In the genomic region with DNA sequence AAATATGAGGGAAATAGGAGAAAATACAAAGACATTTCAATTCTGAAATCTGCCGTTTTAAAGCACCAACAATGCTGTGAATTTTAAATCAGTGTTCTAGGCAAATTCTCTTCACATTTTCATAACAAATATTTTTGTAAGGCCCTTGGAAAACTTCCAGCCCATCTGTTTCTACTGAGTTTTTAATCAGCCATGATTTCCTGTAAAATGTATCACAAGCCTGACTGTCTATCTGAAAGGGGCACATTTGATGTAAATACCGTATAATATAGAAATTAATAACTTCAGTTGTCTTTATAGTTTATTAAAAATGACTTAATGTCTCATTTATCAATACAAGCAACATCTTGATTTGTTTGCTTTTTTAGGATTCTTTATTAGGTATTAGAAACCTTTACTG, we compare ENCODE assay signal across 20 cellular contexts.
DNase-seq lines count a peak whose midpoint lies in the region; ATAC-seq and TF ChIP-seq lines count a peak whose summit lies in the region.
"Had no signal": no experiment of that assay in that cellular context is flagged by ENCODE, and none has a peak within 500 bp of the region (broad histone marks: within the 10 kb centered on the region; RNA-seq: fewer than 3 reads in every experiment).

No MANE protein-coding gene starts in this region.

- H3K36me3 Mint-ChIP-seq in brain = no peaks in the 10 kb centered on the region
- H3K36me3 Mint-ChIP-seq: CD4-positive, CD25-positive, alpha-beta regulatory T cell had no signal

- no peak overlapping the region for H3K4me3 Mint-ChIP-seq in brain
- H3K4me3 Mint-ChIP-seq: CD4-positive, CD25-positive, alpha-beta regulatory T cell; IgD-negative memory B cell had no signal

- peak overlapping the region in 3 of 5 experiments; percentile 39 to 78 (median 59) for H3K27ac Mint-ChIP-seq in brain
- H3K27ac Mint-ChIP-seq: CD4-positive, CD25-positive, alpha-beta regulatory T cell; IgD-negative memory B cell had no signal

- no peak overlapping the region for H3K4me3 ChIP-seq in fibroblast of mammary gland (ENCODE audit: control insufficient read depth, low read depth, low read length)
- H3K4me3 ChIP-seq: BLaER1, PC-9 had no signal

- ATAC-seq in GM21447 (IDR thresholded peaks at IDR 0.05; ENCODE audit: unreplicated experiment) = no peak

- DNase-seq in NCI-H1048 (lab: John Stamatoyannopoulos, UW) = peak; percentile 12
- DNase-seq in fibroblast of mammary gland (ENCODE audit: low read depth) = peak; percentile 1
- DNase-seq in superior temporal gyrus (ENCODE audit: extremely low spot score) = peak; percentile 27
- no peak for DNase-seq in NCI-H1417 treated with DMSO at 0.1 percent for 48 hours (lab: John Stamatoyannopoulos, UW)
- no peak for DNase-seq in RPMI8226
- DNase-seq in DMS79 treated with DMSO at 0.1 percent for 48 hours (lab: John Stamatoyannopoulos, UW) = no peak
- DNase-seq: ACHN; CD4-positive, CD25-positive, alpha-beta regulatory T cell; DMS153; HCEC 1CT; NCI-H1092; NCI-H1436; NCI-H2029; NCI-H526; PC-9; SHP77 had no signal

- H3K4me1 Mint-ChIP-seq in brain = peaks cover 4% of the 10 kb centered on the region
- H3K4me1 Mint-ChIP-seq: CD4-positive, CD25-positive, alpha-beta regulatory T cell had no signal

- TF ChIP-seq CTCF in brain (conservative IDR thresholded peaks at IDR 0.05) (no peak), fibroblast of mammary gland (conservative IDR thresholded peaks at IDR 0.05; ENCODE audit: control insufficient read depth, insufficient read depth, low read depth, low read length) (no peak)

- H3K9me3 Mint-ChIP-seq in brain = peaks cover 0 to 5% (median 2%) of the 10 kb centered on the region in 5 experiments
- H3K9me3 Mint-ChIP-seq: IgD-negative memory B cell had no signal

- peaks cover 4% of the 10 kb centered on the region for H3K27me3 Mint-ChIP-seq in brain
- H3K27me3 Mint-ChIP-seq: CD4-positive, CD25-positive, alpha-beta regulatory T cell; IgD-negative memory B cell had no signal

Comparison
In these comparisons a context has a peak if more than half of its experiments do, and no peak if none do; other contexts are left out.
1. DNase-seq: peak in NCI-H1048 (single experiment), fibroblast of mammary gland (single experiment) and superior temporal gyrus (single experiment); none in NCI-H1417 treated with DMSO at 0.1 percent for 48 hours (single experiment), RPMI8226 (single experiment) and DMS79 treated with DMSO at 0.1 percent for 48 hours (single experiment).